Comparison of ENCODE assay signal across 24 cellular contexts in the genomic region with DNA sequence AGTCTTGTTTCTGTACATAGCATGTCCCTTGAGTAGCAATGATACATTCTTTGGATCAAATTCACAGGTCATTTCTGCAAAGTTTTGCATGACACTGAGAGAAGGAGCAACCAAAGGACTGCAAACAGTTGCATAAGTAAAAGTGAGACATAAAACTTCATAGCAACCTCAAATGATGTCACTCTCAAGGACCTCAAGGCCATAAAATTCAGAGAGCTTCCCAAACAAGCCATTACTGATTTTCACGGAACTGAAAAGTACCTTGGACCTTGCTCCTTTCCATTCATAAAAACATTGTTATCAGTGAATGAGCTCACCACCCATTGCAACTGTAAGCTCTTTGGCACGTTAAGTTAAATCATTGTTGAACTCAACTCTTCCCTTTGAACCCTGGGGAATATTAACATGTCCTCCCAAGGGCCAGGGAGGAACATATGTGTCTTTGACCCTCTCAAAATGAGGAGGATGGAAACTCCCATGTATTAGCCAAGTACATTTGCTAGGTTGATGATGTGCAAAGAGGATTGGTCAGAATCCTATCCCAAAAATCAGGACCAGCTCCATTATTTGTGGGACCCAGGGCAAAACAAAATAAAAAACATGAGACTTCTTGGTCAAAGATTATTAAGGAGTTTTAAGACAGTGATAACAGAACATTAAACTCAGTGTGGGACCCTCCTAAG.
A peak's percentile ranks its signal among the peaks of the same experiment; 100 is the strongest.
DNase-seq lines count a peak whose midpoint lies in the region; ATAC-seq, FAIRE-seq and TF ChIP-seq lines count a peak whose summit lies in the region.
"Had no signal": no experiment of that assay in that cellular context is flagged by ENCODE, and none has a peak within 500 bp of the region (broad histone marks: within the 10 kb centered on the region; RNA-seq: fewer than 3 reads in every experiment).

No MANE protein-coding gene starts in this region.

- DNase-seq in HT-29 (ENCODE audit: low spot score) = peak; percentile 82
- DNase-seq in right lobe of liver = no peak
- DNase-seq in type B pancreatic cell (ENCODE audit: extremely low spot score, unreplicated experiment) = no peak
- no peak for DNase-seq in NK-92 treated with Interleukin-12 subunit alpha and Interleukin-12 subunit beta, amount 100 ng/mL, for 24 hours (lab: John Stamatoyannopoulos, UW)
- no peak for DNase-seq in GM10266 (ENCODE audit: extremely low spot score)
- DNase-seq: activated CD4-positive, alpha-beta T cell treated with anti-CD3 and anti-CD28 coated beads, Interleukin-2, amount 50 U/mL, for 4 hours; activated effector memory CD4-positive, alpha-beta T cell treated with Interleukin-2 at 50 U/mL for 16 hours; AML-193; DND-41; effector memory CD8-positive, alpha-beta T cell; MG63; NCI-H1436; NCI-H524 treated with DMSO at 0.1 percent for 48 hours; SK-N-SH; WERI-Rb-1 had no signal

- H3K4me3 ChIP-seq in right lobe of liver = no peak overlapping the region
- H3K4me3 ChIP-seq: MG63 had no signal

- 34% methylated on average over 2 of the region's 2 CpGs for WGBS in right lobe of liver (ENCODE audit: insufficient coverage, low coverage, low lambda C conversion rate, missing lambda C conversion rate)

- H3K4me3 Mint-ChIP-seq in type B pancreatic cell = peak overlapping the region; percentile 61
- H3K4me3 Mint-ChIP-seq: effector memory CD8-positive, alpha-beta T cell; natural killer cell treated with Interleukin-12 subunit alpha and Interleukin-12 subunit beta and Interleukin-15 and Interleukin-18, amount 100 ng/mL, for 72 hours; T-helper 2 cell treated with Interferon-gamma antibody and Interleukin-4, amounts not matched to agents 5 μg/mL and 100 μg/mL, for 36 hours had no signal

- H3K36me3 ChIP-seq in right lobe of liver = no peaks in the 10 kb centered on the region
- H3K36me3 ChIP-seq: MG63, WERI-Rb-1 had no signal

- no peaks in the 10 kb centered on the region for H3K27me3 Mint-ChIP-seq in type B pancreatic cell

- no peaks in the 10 kb centered on the region for H3K27me3 ChIP-seq in right lobe of liver
- H3K27me3 ChIP-seq: MG63 had no signal

- intact Hi-C loops in right lobe of liver (cut with DNase I) = no loop called here

- H3K27ac ChIP-seq in right lobe of liver = no peak overlapping the region
- H3K27ac ChIP-seq: parathyroid adenoma, WERI-Rb-1 had no signal

- H3K27ac Mint-ChIP-seq in type B pancreatic cell = peak overlapping the region; percentile 72
- H3K27ac Mint-ChIP-seq: effector memory CD8-positive, alpha-beta T cell; natural killer cell treated with Interleukin-12 subunit alpha and Interleukin-12 subunit beta and Interleukin-15 and Interleukin-18, amount 100 ng/mL, for 72 hours; T-helper 2 cell treated with Interferon-gamma antibody and Interleukin-4, amounts not matched to agents 5 μg/mL and 100 μg/mL, for 36 hours had no signal

- peaks cover 0 to 11% (median 0%) of the 10 kb centered on the region in 4 donors for H3K4me1 ChIP-seq in right lobe of liver
- H3K4me1 ChIP-seq: parathyroid adenoma had no signal

- no peaks in the 10 kb centered on the region for H3K9me3 Mint-ChIP-seq in type B pancreatic cell
- H3K9me3 Mint-ChIP-seq: effector memory CD8-positive, alpha-beta T cell; natural killer cell treated with Interleukin-12 subunit alpha and Interleukin-12 subunit beta and Interleukin-15 and Interleukin-18, amount 100 ng/mL, for 72 hours; T-helper 2 cell treated with Interferon-gamma antibody and Interleukin-4, amounts not matched to agents 5 μg/mL and 100 μg/mL, for 36 hours had no signal

- peak; percentile 88 for FAIRE-seq in colon (lab: Jason Lieb, UNC)
- FAIRE-seq: H1, urothelium cell line had no signal

- TF ChIP-seq POLR2A in right lobe of liver (IDR thresholded peaks at IDR 0.05) = no peak

- H3K36me3 Mint-ChIP-seq in type B pancreatic cell = no peaks in the 10 kb centered on the region

- TF ChIP-seq CTCF in right lobe of liver (IDR thresholded peaks at IDR 0.05) = no peak
- TF ChIP-seq CTCF in type B pancreatic cell (conservative IDR thresholded peaks at IDR 0.05) = no peak
- no peak for TF ChIP-seq CTCF in GM10266 (IDR thresholded peaks at IDR 0.05; ENCODE audit: control insufficient read depth, insufficient read depth, low read depth, missing control alignments)

- no peaks in the 10 kb centered on the region for H3K9me3 ChIP-seq in right lobe of liver
- H3K9me3 ChIP-seq: MG63 had no signal

- peaks cover 9% of the 10 kb centered on the region for H3K4me1 Mint-ChIP-seq in type B pancreatic cell (ENCODE audit: unreplicated experiment)

- peak in 3 of 4 donors; percentile 43 to 90 (median 73) for ATAC-seq in right lobe of liver
- no peak for ATAC-seq in GM21825 (IDR thresholded peaks at IDR 0.05; ENCODE audit: unreplicated experiment)
- ATAC-seq: effector memory CD8-positive, alpha-beta T cell; esophagus mucosa; left lobe of liver; natural killer cell treated with Interleukin-12 subunit alpha and Interleukin-12 subunit beta and Interleukin-15 and Interleukin-18, amount 100 ng/mL, for 72 hours had no signal
